Comparison of ENCODE assay signal across 15 cellular contexts in genomic region chr6:149483302-149483701, GRCh38. TPM values are rescaled to one million over a fixed set of nuclear protein-coding genes. Genes with fewer than 3 reads are reported as not detected.
DNase-seq lines count a peak whose midpoint lies in the region; ATAC-seq and TF ChIP-seq lines count a peak whose summit lies in the region.
"Had no signal": no experiment of that assay in that cellular context is flagged by ENCODE, and none has a peak within 500 bp of the region (broad histone marks: within the 10 kb centered on the region; RNA-seq: fewer than 3 reads in every experiment).

No MANE protein-coding gene starts in this region.

- no peak for TF ChIP-seq CTCF in CD4-positive, alpha-beta T cell (IDR thresholded peaks at IDR 0.05)
- TF ChIP-seq CTCF in type B pancreatic cell (conservative IDR thresholded peaks at IDR 0.05) (no peak), GM10266 (IDR thresholded peaks at IDR 0.05; ENCODE audit: control insufficient read depth, insufficient read depth, low read depth, missing control alignments) (no peak)

- H3K4me1 Mint-ChIP-seq in CD4-positive, alpha-beta T cell (ENCODE audit: low read depth), result peaks cover 78% of the 10 kb centered on the region
- peaks cover 58% of the 10 kb centered on the region for H3K4me1 Mint-ChIP-seq in activated CD8-positive, alpha-beta T cell treated with anti-CD3 and anti-CD28 coated beads, Interleukin-2, amount 10 ng/mL, durations not matched to agents 7 days and 5 days (ENCODE audit: low read depth)
- H3K4me1 Mint-ChIP-seq in naive thymus-derived CD8-positive, alpha-beta T cell, result peaks cover 36 to 78% (median 63%) of the 10 kb centered on the region in 4 donors
- peaks cover 30% of the 10 kb centered on the region for H3K4me1 Mint-ChIP-seq in type B pancreatic cell (ENCODE audit: unreplicated experiment)

- ATAC-seq in CD4-positive, alpha-beta T cell (ENCODE audit: poor library complexity), result no peak
- ATAC-seq in GM19468 (IDR thresholded peaks at IDR 0.05; ENCODE audit: extremely low read depth, unreplicated experiment), result peak; percentile 10
- ATAC-seq in activated CD8-positive, alpha-beta T cell treated with anti-CD3 and anti-CD28 coated beads, Interleukin-2, amount 10 ng/mL, durations not matched to agents 7 days and 5 days, result no peak
- no peak for ATAC-seq in naive thymus-derived CD8-positive, alpha-beta T cell

- H3K27ac ChIP-seq in CD4-positive, alpha-beta T cell (ENCODE audit: low read depth, low read length), result peak overlapping the region; percentile 91

- H3K27me3 ChIP-seq in CD4-positive, alpha-beta T cell (ENCODE audit: control insufficient read depth, insufficient read depth, low read length), result no peaks in the 10 kb centered on the region

- peak overlapping the region; percentile 92 for H3K4me3 Mint-ChIP-seq in CD4-positive, alpha-beta T cell
- peak overlapping the region; percentile 84 for H3K4me3 Mint-ChIP-seq in activated CD8-positive, alpha-beta T cell treated with anti-CD3 and anti-CD28 coated beads, Interleukin-2, amount 10 ng/mL, durations not matched to agents 7 days and 5 days
- peak overlapping the region; percentile 84 to 99 (median 94) for H3K4me3 Mint-ChIP-seq in naive thymus-derived CD8-positive, alpha-beta T cell
- no peak overlapping the region for H3K4me3 Mint-ChIP-seq in type B pancreatic cell

- H3K36me3 Mint-ChIP-seq in CD4-positive, alpha-beta T cell (ENCODE audit: low read depth), result peaks cover 43% of the 10 kb centered on the region
- peaks cover 3% of the 10 kb centered on the region for H3K36me3 Mint-ChIP-seq in activated CD8-positive, alpha-beta T cell treated with anti-CD3 and anti-CD28 coated beads, Interleukin-2, amount 10 ng/mL, durations not matched to agents 7 days and 5 days (ENCODE audit: low read depth)
- peaks cover 0 to 13% (median 0%) of the 10 kb centered on the region in 3 donors for H3K36me3 Mint-ChIP-seq in naive thymus-derived CD8-positive, alpha-beta T cell
- H3K36me3 Mint-ChIP-seq in type B pancreatic cell, result no peaks in the 10 kb centered on the region

- intact Hi-C loops in CD4-positive, alpha-beta T cell (cut with DNase I, micrococcal nuclease), result no loop called here

- H3K27me3 Mint-ChIP-seq in CD4-positive, alpha-beta T cell, result no peaks in the 10 kb centered on the region
- no peaks in the 10 kb centered on the region for H3K27me3 Mint-ChIP-seq in activated CD8-positive, alpha-beta T cell treated with anti-CD3 and anti-CD28 coated beads, Interleukin-2, amount 10 ng/mL, durations not matched to agents 7 days and 5 days (ENCODE audit: low read depth)
- H3K27me3 Mint-ChIP-seq in naive thymus-derived CD8-positive, alpha-beta T cell, result no peaks in the 10 kb centered on the region
- no peaks in the 10 kb centered on the region for H3K27me3 Mint-ChIP-seq in type B pancreatic cell

- H3K9me3 Mint-ChIP-seq in CD4-positive, alpha-beta T cell, result no peaks in the 10 kb centered on the region
- no peaks in the 10 kb centered on the region for H3K9me3 Mint-ChIP-seq in activated CD8-positive, alpha-beta T cell treated with anti-CD3 and anti-CD28 coated beads, Interleukin-2, amount 10 ng/mL, durations not matched to agents 7 days and 5 days (ENCODE audit: insufficient read depth)
- no peaks in the 10 kb centered on the region for H3K9me3 Mint-ChIP-seq in naive thymus-derived CD8-positive, alpha-beta T cell
- no peaks in the 10 kb centered on the region for H3K9me3 Mint-ChIP-seq in type B pancreatic cell
- H3K9me3 Mint-ChIP-seq: nephron had no signal

- H3K27ac Mint-ChIP-seq in CD4-positive, alpha-beta T cell, result peak overlapping the region; percentile 99
- H3K27ac Mint-ChIP-seq in activated CD8-positive, alpha-beta T cell treated with anti-CD3 and anti-CD28 coated beads, Interleukin-2, amount 10 ng/mL, durations not matched to agents 7 days and 5 days, result peak overlapping the region; percentile 95
- H3K27ac Mint-ChIP-seq in naive thymus-derived CD8-positive, alpha-beta T cell, result peak overlapping the region; percentile 95 to 99 (median 98)
- no peak overlapping the region for H3K27ac Mint-ChIP-seq in type B pancreatic cell

- POLR2A ChIA-PET in CD4-positive, alpha-beta T cell (lab: Charles Lee), result interaction anchor here (0.6 to 2.9 kb wide), 4 partner anchors 9 to 62 kb away, joined by 3 to 27 read pairs (median 3); no protein-coding TSS in a partner anchor
- POLR2A ChIA-PET in activated CD8-positive, alpha-beta T cell treated with anti-CD3 and anti-CD28 coated beads, Interleukin-2, amount 10 ng/mL, durations not matched to agents 7 days and 5 days (lab: Charles Lee), result interaction anchor here (0.6 to 3.0 kb wide), 7 partner anchors 22 to 452 kb away, joined by 3 to 13 read pairs (median 4); partner anchors contain the start of genes PPIL4 and TAB2
- POLR2A ChIA-PET in naive thymus-derived CD8-positive, alpha-beta T cell (lab: Charles Lee), result interaction anchor here (0.9 to 3.0 kb wide), 3 partner anchors 10 to 39 kb away, joined by 3 to 22 read pairs (median 13); no protein-coding TSS in a partner anchor

- DNase-seq in CD4-positive, alpha-beta T cell, result no peak
- DNase-seq in activated CD8-positive, alpha-beta T cell treated with anti-CD3 and anti-CD28 coated beads, Interleukin-2, amount 10 ng/mL, durations not matched to agents 7 days and 5 days, result no peak
- DNase-seq in naive thymus-derived CD8-positive, alpha-beta T cell, result peak in 1 of 10 donors; percentile 14
- DNase-seq in type B pancreatic cell (ENCODE audit: extremely low spot score, unreplicated experiment) (no peak), RKO (ENCODE audit: low spot score) (no peak), GM10266 (ENCODE audit: extremely low spot score) (no peak), NCI-H2171 (lab: John Stamatoyannopoulos, UW) (no peak)
- DNase-seq: cortex of kidney; DMS 273 treated with DMSO at 0.1 percent for 48 hours; hypothalamus; NCI-H187 treated with DMSO at 0.1 percent for 48 hours; stimulated activated CD4-positive, alpha-beta T cell treated with anti-CD3 and anti-CD28 coated beads, Interleukin-4, amount 100 ng/mL, for 4 hours had no signal

- CTCF ChIA-PET in CD4-positive, alpha-beta T cell (lab: Charles Lee), result interaction anchor here (0.9 to 3.3 kb wide), 7 partner anchors 15 to 429 kb away, joined by 3 to 15 read pairs (median 5); partner anchors contain the start of gene PPIL4
- CTCF ChIA-PET in activated CD8-positive, alpha-beta T cell treated with anti-CD3 and anti-CD28 coated beads, Interleukin-2, amount 10 ng/mL, durations not matched to agents 7 days and 5 days (lab: Charles Lee), result interaction anchor here (0.9 to 3.9 kb wide), 8 partner anchors 10 to 455 kb away, joined by 3 to 24 read pairs (median 4); no protein-coding TSS in a partner anchor

- H3K9me3 ChIP-seq in CD4-positive, alpha-beta T cell (ENCODE audit: control insufficient read depth, low read length), result no peaks in the 10 kb centered on the region

RNA-seq across cellular contexts. Expression of gene ZC3H12D, which starts 1.5 kb away (rescaled TPM):
- 10 to 100 TPM; 70.2 to 71.0 TPM for total RNA-seq in CD4-positive, alpha-beta T cell
- 1 to 10 TPM; 6.0 to 6.1 TPM for total RNA-seq in activated CD8-positive, alpha-beta T cell treated with anti-CD3 and anti-CD28 coated beads, Interleukin-2, amount 10 ng/mL, durations not matched to agents 7 days and 5 days
- total RNA-seq in naive thymus-derived CD8-positive, alpha-beta T cell, result 10 to 100 TPM; 61.9 to 63.5 TPM
- polyA plus RNA-seq in naive thymus-derived CD8-positive, alpha-beta T cell, result 1 to 10 TPM; 1.1 to 1.7 (median 1.5) TPM
- 0.58 and 0.98 TPM in 2 replicates for total RNA-seq in type B pancreatic cell (ENCODE audit: low replicate concordance)
- total RNA-seq: SK-MEL-5 had no signal

Comparison
In these comparisons a context has a peak if more than half of its experiments do, and no peak if none do; other contexts are left out.
1. RNA of gene ZC3H12D, which starts 1.5 kb away (total RNA-seq): 70.2 to 71.0 TPM in CD4-positive, alpha-beta T cell and 61.9 to 63.5 TPM in naive thymus-derived CD8-positive, alpha-beta T cell; 6.0 to 6.1 TPM in activated CD8-positive, alpha-beta T cell treated with anti-CD3 and anti-CD28 coated beads, Interleukin-2, amount 10 ng/mL, durations not matched to agents 7 days and 5 days and 0.58 to 0.98 TPM in type B pancreatic cell; every median in the first group is over 4 times any median in the second.